ENCODE assay signal across 20 cellular contexts in genomic region chr11:46114378-46114777, GRCh38. TPM values are rescaled to one million over a fixed set of nuclear protein-coding genes. Genes with fewer than 3 reads are reported as not detected.
DNase-seq lines count a peak whose midpoint lies in the region; ATAC-seq, FAIRE-seq and TF ChIP-seq lines count a peak whose summit lies in the region.
"Had no signal": no experiment of that assay in that cellular context is flagged by ENCODE, and none has a peak within 500 bp of the region (broad histone marks: within the 10 kb centered on the region; RNA-seq: fewer than 3 reads in every experiment).

No MANE protein-coding gene starts in this region.

- no peaks in the 10 kb centered on the region for H3K9me3 Mint-ChIP-seq in stimulated activated effector memory CD8-positive, alpha-beta T cell treated with anti-CD3 and anti-CD28 coated beads, Interleukin-12 subunit alpha, Interleukin-12 subunit beta, amount 100 ng/mL, for 72 hours
- H3K9me3 Mint-ChIP-seq: HFFc6 had no signal

- H4K20me1 ChIP-seq in OCI-LY1 (ENCODE audit: insufficient read depth, low read length): no peaks in the 10 kb centered on the region

- H3K79me2 ChIP-seq in OCI-LY1 (ENCODE audit: insufficient read depth, low read length): peaks cover 84% of the 10 kb centered on the region

- H3K9ac ChIP-seq in OCI-LY1 (ENCODE audit: low read length): peak overlapping the region; percentile 44; the same call in 1 of the 2 replicates
- H3K9ac ChIP-seq in endocrine pancreas (ENCODE audit: control insufficient read depth, insufficient read depth, low read length): no peak overlapping the region

- peaks cover 64% of the 10 kb centered on the region for H3K4me1 ChIP-seq in OCI-LY1 (ENCODE audit: insufficient read depth, low read length, severe bottlenecking)
- peaks cover 22% of the 10 kb centered on the region for H3K4me1 ChIP-seq in endocrine pancreas (ENCODE audit: control insufficient read depth, insufficient read depth, low read length)

- no peaks in the 10 kb centered on the region for H3K9me2 ChIP-seq in OCI-LY1 (ENCODE audit: low read depth, low read length)

- no peak for ATAC-seq in stimulated activated effector memory CD8-positive, alpha-beta T cell treated with anti-CD3 and anti-CD28 coated beads, Interleukin-12 subunit alpha, Interleukin-12 subunit beta, amount 100 ng/mL, for 72 hours
- ATAC-seq in GM19395 (IDR thresholded peaks at IDR 0.05; ENCODE audit: unreplicated experiment) (no peak), HG03442 (IDR thresholded peaks at IDR 0.05; ENCODE audit: unreplicated experiment) (no peak)
- ATAC-seq: activated CD4-positive, CD25-positive, alpha-beta regulatory T cell treated with anti-CD3 and anti-CD28 coated beads, Interleukin-2, amount 50 U/mL, for 24 hours; foreskin keratinocyte; Panc1 had no signal

- no peak overlapping the region for H3K4me3 ChIP-seq in OCI-LY1 (ENCODE audit: low read depth, low read length, poor library complexity, severe bottlenecking)
- peak overlapping the region; percentile 14 for H3K4me3 ChIP-seq in endocrine pancreas (ENCODE audit: control insufficient read depth, insufficient read depth, low read length)

- H3K27ac ChIP-seq in OCI-LY1 (ENCODE audit: low read depth, low read length, poor library complexity, severe bottlenecking): peak overlapping the region; percentile 67
- H3K27ac ChIP-seq: foreskin keratinocyte had no signal

- peaks cover 5% of the 10 kb centered on the region for H3K36me3 Mint-ChIP-seq in stimulated activated effector memory CD8-positive, alpha-beta T cell treated with anti-CD3 and anti-CD28 coated beads, Interleukin-12 subunit alpha, Interleukin-12 subunit beta, amount 100 ng/mL, for 72 hours

- H3K36me3 ChIP-seq in OCI-LY1 (ENCODE audit: insufficient read depth, low read length) (no peaks in the 10 kb centered on the region), endocrine pancreas (ENCODE audit: control insufficient read depth, insufficient read depth, low read length) (no peaks in the 10 kb centered on the region)

- H3K4me3 Mint-ChIP-seq in stimulated activated effector memory CD8-positive, alpha-beta T cell treated with anti-CD3 and anti-CD28 coated beads, Interleukin-12 subunit alpha, Interleukin-12 subunit beta, amount 100 ng/mL, for 72 hours: peak overlapping the region; percentile 95
- H3K4me3 Mint-ChIP-seq: HFFc6 had no signal

- FAIRE-seq in GM12891 (lab: Jason Lieb, UNC): peak; percentile 56
- FAIRE-seq: D721Med, G401.6 had no signal

- H2AFZ ChIP-seq in OCI-LY1 (ENCODE audit: low read length): no peak overlapping the region

- peak overlapping the region; percentile 96; the same call in 1 of the 2 replicates for H3K4me2 ChIP-seq in OCI-LY1 (ENCODE audit: low read length)

- H3K9me3 ChIP-seq in OCI-LY1 (ENCODE audit: low read length) (no peaks in the 10 kb centered on the region), endocrine pancreas (ENCODE audit: control insufficient read depth, low read length) (no peaks in the 10 kb centered on the region)

- no peak for TF ChIP-seq POLR2A in GM12891 (IDR thresholded peaks at IDR 0.05; ENCODE audit: low read depth, low read length)

- DNase-seq in GM12891 (ENCODE audit: insufficient read length, low spot score): no peak
- DNase-seq in stimulated activated effector memory CD8-positive, alpha-beta T cell treated with anti-CD3 and anti-CD28 coated beads, Interleukin-12 subunit alpha, Interleukin-12 subunit beta, amount 100 ng/mL, for 72 hours (ENCODE audit: low spot score in 2 of 2): no peak
- DNase-seq in activated CD4-positive, alpha-beta T cell treated with anti-CD3 and anti-CD28 coated beads for 48 hours: no peak
- DNase-seq: activated effector memory CD4-positive, alpha-beta T cell treated with anti-CD3 and anti-CD28 coated beads, Interleukin-2, amount 50 U/mL, for 16 hours; aorta; foreskin keratinocyte; HFFc6; midbrain; NCI-H1436; NCI-H2171 treated with DMSO at 0.1 percent for 48 hours; occipital lobe; substantia nigra had no signal

- peak overlapping the region; percentile 97 for H3K27ac Mint-ChIP-seq in stimulated activated effector memory CD8-positive, alpha-beta T cell treated with anti-CD3 and anti-CD28 coated beads, Interleukin-12 subunit alpha, Interleukin-12 subunit beta, amount 100 ng/mL, for 72 hours
- H3K27ac Mint-ChIP-seq: HFFc6 had no signal

- peaks cover 42% of the 10 kb centered on the region for H3K4me1 Mint-ChIP-seq in stimulated activated effector memory CD8-positive, alpha-beta T cell treated with anti-CD3 and anti-CD28 coated beads, Interleukin-12 subunit alpha, Interleukin-12 subunit beta, amount 100 ng/mL, for 72 hours

- H3F3A ChIP-seq in OCI-LY1 (ENCODE audit: insufficient read depth, low read length): peaks cover 5% of the 10 kb centered on the region; the same call in 1 of the 2 replicates

- no peak for TF ChIP-seq CTCF in OCI-LY1 (IDR thresholded peaks at IDR 0.05; ENCODE audit: low read length)

- H3K27me3 ChIP-seq in OCI-LY1 (ENCODE audit: insufficient read depth, low read length) (no peaks in the 10 kb centered on the region), endocrine pancreas (ENCODE audit: control insufficient read depth, insufficient read depth, low read length) (no peaks in the 10 kb centered on the region)
- H3K27me3 ChIP-seq: foreskin keratinocyte had no signal

TF ChIP-seq in GM12891, 5 proteins besides CTCF, POLR2A, EP300 and RAD21:
- TF ChIP-seq PAX5 (IDR thresholded peaks at IDR 0.05; ENCODE audit: insufficient read depth, low read length, severe bottlenecking) (no peak), POLR2AphosphoS5 (IDR thresholded peaks at IDR 0.05; ENCODE audit: low read depth, low read length) (no peak), SPI1 (IDR thresholded peaks at IDR 0.05; ENCODE audit: low read depth, low read length) (no peak), TAF1 (IDR thresholded peaks at IDR 0.05; ENCODE audit: low read depth, low read length) (no peak), POU2F2 (IDR thresholded peaks at IDR 0.05; ENCODE audit: low read depth, low read length) (no peak)
TF ChIP-seq in GM12891: peak in this region for 0.

RNA-seq across cellular contexts. Expression of gene PHF21A, which starts 6.9 kb away (rescaled TPM):
- 23.7 TPM for polyA plus RNA-seq in GM12891 (2012; ENCODE audit: low read depth, missing spikeins)
